8 cellular contexts compared by ENCODE assay signal in genomic region chr3:42683875-42684593, GRCh38. TPM values are rescaled to one million over a fixed set of nuclear protein-coding genes. Genes with fewer than 3 reads are reported as not detected.
DNase-seq lines count a peak whose midpoint lies in the region; ATAC-seq, FAIRE-seq and TF ChIP-seq lines count a peak whose summit lies in the region.

No MANE protein-coding gene starts in this region.

- H3K27me3 Mint-ChIP-seq in astrocyte (ENCODE audit: low read depth, unreplicated experiment): peaks cover 8% of the 10 kb centered on the region

- H3K36me3 ChIP-seq in astrocyte (ENCODE audit: insufficient read depth, low read length): no peaks in the 10 kb centered on the region

- TF ChIP-seq CTCF in astrocyte (IDR thresholded peaks at IDR 0.05; ENCODE audit: insufficient read depth, low read depth, low read length): no peak

- H3K9me3 Mint-ChIP-seq in astrocyte (ENCODE audit: unreplicated experiment): peaks cover 5% of the 10 kb centered on the region

- H3K9ac ChIP-seq in astrocyte (ENCODE audit: low read length): no peak overlapping the region

- H3K4me3 Mint-ChIP-seq in astrocyte (ENCODE audit: unreplicated experiment): no peak overlapping the region

- no peak for ATAC-seq in GM19328 (IDR thresholded peaks at IDR 0.05; ENCODE audit: unreplicated experiment)

- no peaks in the 10 kb centered on the region for H3K79me2 ChIP-seq in astrocyte (ENCODE audit: insufficient read depth, low read length)

- H3K4me2 ChIP-seq in astrocyte (ENCODE audit: low read length): peak overlapping the region; percentile 61

- H3K4me1 Mint-ChIP-seq in astrocyte (ENCODE audit: low read depth, unreplicated experiment): peaks cover 16% of the 10 kb centered on the region

- peaks cover 15% of the 10 kb centered on the region for H3K27me3 ChIP-seq in astrocyte (ENCODE audit: insufficient read depth, low read length)

- no peak overlapping the region for H3K27ac ChIP-seq in astrocyte (ENCODE audit: low read depth, low read length)

- H3K27ac Mint-ChIP-seq in astrocyte (ENCODE audit: unreplicated experiment): peak overlapping the region; percentile 83

- no peak overlapping the region for H3K4me3 ChIP-seq in astrocyte (ENCODE audit: insufficient read depth, low read depth, low read length)

- no peak overlapping the region for H2AFZ ChIP-seq in astrocyte (ENCODE audit: low read depth, low read length)

- peaks cover 3% of the 10 kb centered on the region for H3K36me3 Mint-ChIP-seq in astrocyte (ENCODE audit: low read depth, unreplicated experiment)

- peaks cover 14% of the 10 kb centered on the region for H3K4me1 ChIP-seq in astrocyte (ENCODE audit: insufficient read depth, low read length)

- FAIRE-seq in astrocyte (lab: Jason Lieb, UNC): peak; percentile 9

- H4K20me1 ChIP-seq in astrocyte (ENCODE audit: insufficient read depth, low read length): no peaks in the 10 kb centered on the region

- DNase-seq in CD1c-positive myeloid dendritic cell (ENCODE audit: extremely low spot score) (peak; percentile 85), MV-4-11 (lab: John Stamatoyannopoulos, UW) (peak; percentile 95), astrocyte (ENCODE audit: low read depth) (peak; percentile 92), iris pigment epithelial cell (ENCODE audit: low read depth) (peak; percentile 93), Kasumi-1 (lab: John Stamatoyannopoulos, UW) (no peak), UCSD-AML1 (lab: John Stamatoyannopoulos, UW; ENCODE audit: unreplicated experiment) (no peak)
- peak; percentile 20 for DNase-seq in stimulated activated CD8-positive, alpha-beta memory T cell treated with anti-CD3 and anti-CD28 coated beads, Interleukin-12 subunit alpha, Interleukin-12 subunit beta, amount 100 ng/mL, for 24 hours (ENCODE audit: extremely low read depth)

- H3K9me3 ChIP-seq in astrocyte (ENCODE audit: insufficient read depth, low read depth, low read length): peaks cover 4% of the 10 kb centered on the region

RNA-seq across cellular contexts. Expression of gene KLHL40, which starts 1.3 kb away (rescaled TPM):
- total RNA-seq in astrocyte: not detected in 2 replicates

RNA-seq across cellular contexts. Expression of gene HHATL, which starts 18.6 kb away (rescaled TPM):
- not detected in 2 replicates for total RNA-seq in astrocyte

RNA-seq across cellular contexts. Expression of gene ZBTB47, which starts 30.5 kb away (rescaled TPM):
- 9.3 and 10.2 TPM in 2 replicates for total RNA-seq in astrocyte

Comparison
In these comparisons a context has a peak if more than half of its experiments do, and no peak if none do; other contexts are left out.
1. DNase-seq: peak in CD1c-positive myeloid dendritic cell (single experiment), MV-4-11 (single experiment), astrocyte (single experiment), iris pigment epithelial cell (single experiment) and stimulated activated CD8-positive, alpha-beta memory T cell treated with anti-CD3 and anti-CD28 coated beads, Interleukin-12 subunit alpha, Interleukin-12 subunit beta, amount 100 ng/mL, for 24 hours (single experiment); none in Kasumi-1 (0 of 2) and UCSD-AML1 (single experiment).